ENCODE assay signal across 1 cellular context in the genomic region with DNA sequence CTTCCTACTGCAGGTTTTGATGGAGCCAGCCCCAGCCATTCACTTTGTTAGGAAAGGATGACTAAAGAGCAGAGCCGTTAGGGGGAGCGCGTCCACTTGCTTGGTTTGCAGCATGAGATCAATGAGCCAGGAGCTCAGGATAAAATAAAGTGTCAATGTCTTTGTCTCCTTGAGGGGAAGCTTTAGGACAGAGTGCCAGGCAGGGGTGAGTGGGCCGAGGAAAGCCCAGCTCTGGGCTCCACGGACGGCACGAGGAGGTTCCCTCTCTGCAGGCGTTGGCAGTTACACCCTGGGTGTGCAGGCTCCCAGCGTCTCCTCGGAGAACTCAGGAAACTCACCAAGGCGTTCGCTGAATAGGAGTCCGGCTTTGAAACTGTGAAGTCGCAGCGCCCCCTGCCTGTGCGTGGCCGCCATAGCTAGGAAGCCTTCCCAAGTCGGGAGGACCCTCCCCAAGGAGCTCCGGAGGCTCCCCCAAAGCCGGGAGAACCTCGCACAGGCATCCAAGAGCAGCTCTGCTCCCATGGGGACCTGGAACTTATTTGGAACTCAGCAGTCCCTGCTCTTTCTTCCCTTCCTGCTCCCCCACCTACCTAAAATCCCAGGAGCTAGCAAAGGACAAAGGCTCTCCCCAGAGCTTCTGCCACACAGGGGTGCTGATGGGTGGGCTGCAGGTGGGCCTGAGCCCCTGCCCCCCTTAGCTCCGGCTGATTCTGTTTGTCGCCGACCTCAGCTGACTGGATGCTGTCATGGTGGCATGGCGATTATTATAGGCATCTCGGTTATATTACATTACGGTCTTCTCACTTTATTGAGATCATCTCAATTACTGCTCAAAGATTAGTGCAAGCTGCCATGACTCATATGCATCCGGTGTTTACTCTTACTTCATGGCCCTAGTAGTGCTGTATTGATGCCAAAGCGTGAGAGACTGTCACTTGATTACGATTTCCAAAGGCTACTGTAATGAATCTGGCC.
TF ChIP-seq lines count a peak whose summit lies in the region.

No MANE protein-coding gene starts in this region.

TF ChIP-seq in HCT116, 20 proteins besides CTCF, POLR2A, EP300 and RAD21 (continued from another document):
- TF ChIP-seq, protein P1, sequence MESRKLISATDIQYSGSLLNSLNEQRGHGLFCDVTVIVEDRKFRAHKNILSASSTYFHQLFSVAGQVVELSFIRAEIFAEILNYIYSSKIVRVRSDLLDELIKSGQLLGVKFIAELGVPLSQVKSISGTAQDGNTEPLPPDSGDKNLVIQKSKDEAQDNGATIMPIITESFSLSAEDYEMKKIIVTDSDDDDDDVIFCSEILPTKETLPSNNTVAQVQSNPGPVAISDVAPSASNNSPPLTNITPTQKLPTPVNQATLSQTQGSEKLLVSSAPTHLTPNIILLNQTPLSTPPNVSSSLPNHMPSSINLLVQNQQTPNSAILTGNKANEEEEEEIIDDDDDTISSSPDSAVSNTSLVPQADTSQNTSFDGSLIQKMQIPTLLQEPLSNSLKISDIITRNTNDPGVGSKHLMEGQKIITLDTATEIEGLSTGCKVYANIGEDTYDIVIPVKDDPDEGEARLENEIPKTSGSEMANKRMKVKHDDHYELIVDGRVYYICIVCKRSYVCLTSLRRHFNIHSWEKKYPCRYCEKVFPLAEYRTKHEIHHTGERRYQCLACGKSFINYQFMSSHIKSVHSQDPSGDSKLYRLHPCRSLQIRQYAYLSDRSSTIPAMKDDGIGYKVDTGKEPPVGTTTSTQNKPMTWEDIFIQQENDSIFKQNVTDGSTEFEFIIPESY (IDR thresholded peaks at IDR 0.05; ENCODE audit: extremely low read depth, insufficient replicate concordance, low read length): no peak
- no peak for TF ChIP-seq ATF3 (IDR thresholded peaks at IDR 0.05)
- TF ChIP-seq, protein P2, sequence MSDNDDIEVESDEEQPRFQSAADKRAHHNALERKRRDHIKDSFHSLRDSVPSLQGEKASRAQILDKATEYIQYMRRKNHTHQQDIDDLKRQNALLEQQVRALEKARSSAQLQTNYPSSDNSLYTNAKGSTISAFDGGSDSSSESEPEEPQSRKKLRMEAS (IDR thresholded peaks at IDR 0.05): peak; percentile 47; the same call in 1 of the 2 replicates
- TF ChIP-seq ZNF274 (IDR thresholded peaks at IDR 0.05; ENCODE audit: low read depth, low read length): no peak
- no peak for TF ChIP-seq SRF (IDR thresholded peaks at IDR 0.05; ENCODE audit: low read depth)
